In the genomic region with DNA sequence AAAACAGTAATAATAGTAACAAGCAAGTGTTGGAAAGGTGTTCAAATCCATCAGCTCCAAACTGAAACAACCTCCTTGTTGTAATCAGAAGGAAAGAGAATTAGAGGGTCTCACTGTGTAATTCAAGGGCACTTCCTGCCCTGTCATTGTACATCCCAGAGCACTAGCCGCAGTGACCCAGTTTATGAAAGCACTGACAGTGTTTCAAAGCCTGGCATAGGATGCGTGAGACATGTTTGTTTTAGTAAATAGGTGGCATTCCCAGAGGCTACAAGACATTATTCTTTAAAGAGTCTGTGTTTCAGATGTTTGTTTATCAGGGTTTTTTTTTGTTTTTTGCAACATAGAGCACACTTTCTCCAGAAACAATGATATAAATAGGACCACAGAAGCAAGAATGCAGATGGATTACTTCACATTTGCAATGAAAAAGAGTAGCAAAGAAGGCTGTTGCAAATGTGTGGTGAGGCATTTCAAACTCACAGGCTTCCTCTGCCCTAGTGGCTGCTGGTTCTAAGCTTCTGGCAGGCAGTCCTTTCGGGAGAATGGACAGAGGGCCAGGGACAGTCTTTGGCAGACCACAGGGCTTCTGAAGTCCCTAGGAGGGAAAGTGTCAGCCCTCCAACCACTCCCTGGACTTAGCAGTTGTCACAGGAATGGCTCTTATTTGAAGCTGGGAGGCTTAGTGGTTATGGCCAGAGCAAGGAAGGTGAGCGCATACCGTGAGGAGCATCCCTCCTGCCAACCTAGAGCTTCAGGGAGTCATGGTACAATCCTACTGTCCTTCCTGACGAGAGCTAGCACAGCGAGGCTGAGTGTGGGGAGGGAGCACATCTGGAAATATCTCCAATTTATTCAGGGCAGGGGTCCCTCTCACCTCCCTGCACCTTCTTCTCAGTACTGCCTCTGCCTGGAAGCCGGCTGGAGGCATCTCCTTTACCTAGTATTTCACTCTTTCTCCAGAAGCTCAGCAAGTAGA, we compare ENCODE assay signal across 9 cellular contexts. TPM values are rescaled to one million over a fixed set of nuclear protein-coding genes. Genes with fewer than 3 reads are reported as not detected.
DNase-seq lines count a peak whose midpoint lies in the region; ATAC-seq, FAIRE-seq and TF ChIP-seq lines count a peak whose summit lies in the region.
"Had no signal": no experiment of that assay in that cellular context is flagged by ENCODE, and none has a peak within 500 bp of the region (broad histone marks: within the 10 kb centered on the region; RNA-seq: fewer than 3 reads in every experiment).

No MANE protein-coding gene starts in this region.

- TF ChIP-seq CTCF in WTC11 (IDR thresholded peaks at IDR 0.05) (no peak), natural killer cell (IDR thresholded peaks at IDR 0.05) (no peak)

- H3K36me3 Mint-ChIP-seq in WTC11: no peaks in the 10 kb centered on the region
- H3K36me3 Mint-ChIP-seq in natural killer cell: no peaks in the 10 kb centered on the region

- intact Hi-C loops in natural killer cell (cut with micrococcal nuclease): no loop called here

- H3K4me3 Mint-ChIP-seq in WTC11 (no peak overlapping the region), natural killer cell (peak overlapping the region; percentile 79)

- H3K36me3 ChIP-seq in H7 (replicated peaks; ENCODE audit: control insufficient read depth, insufficient read depth, low read length): no peaks in the 10 kb centered on the region

- H3K4me3 ChIP-seq in H7 (ENCODE audit: insufficient read depth, low read depth, low read length): no peak overlapping the region

- H3K9me3 Mint-ChIP-seq in WTC11 (peaks cover 8% of the 10 kb centered on the region), natural killer cell (no peaks in the 10 kb centered on the region)

- H3K27me3 Mint-ChIP-seq in WTC11 (ENCODE audit: low read depth) (no peaks in the 10 kb centered on the region), natural killer cell (ENCODE audit: low read depth in 2 of 2) (peaks cover 3 to 6% of the 10 kb centered on the region in 2 donors)
- H3K27me3 Mint-ChIP-seq: memory B cell had no signal

- ATAC-seq in WTC11: peak; percentile 73
- ATAC-seq in natural killer cell: peak; percentile 15 to 45 (median 32)
- no peak for ATAC-seq in HG02970 (IDR thresholded peaks at IDR 0.05; ENCODE audit: low FRiP score, unreplicated experiment)
- no peak for ATAC-seq in HG03108 (IDR thresholded peaks at IDR 0.05; ENCODE audit: unreplicated experiment)
- ATAC-seq in HG03025 (IDR thresholded peaks at IDR 0.05; ENCODE audit: low FRiP score, unreplicated experiment): no peak

- TF ChIP-seq POLR2A in GM12891 (IDR thresholded peaks at IDR 0.05; ENCODE audit: low read depth, low read length): no peak

- FAIRE-seq in GM12891 (lab: Jason Lieb, UNC): peak; percentile 28

- CTCF ChIA-PET in WTC11 (lab: Charles Lee): interaction anchor here (0.7 to 1.1 kb wide), 2 partner anchors 12 to 44 kb away, joined by 3 read pairs; no protein-coding TSS in a partner anchor

- no peaks in the 10 kb centered on the region for H3K27me3 ChIP-seq in H7 (ENCODE audit: control insufficient read depth, insufficient read depth, low read length)

- DNase-seq in GM12891 (ENCODE audit: insufficient read length, low spot score) (no peak), H7 (peak; percentile 16), WTC11 (ENCODE audit: low spot score) (no peak), natural killer cell (no peak), DMS 273 (lab: John Stamatoyannopoulos, UW; ENCODE audit: unreplicated experiment) (no peak)

- no peak overlapping the region for H3K27ac Mint-ChIP-seq in WTC11
- peak overlapping the region; percentile 60 to 77 for H3K27ac Mint-ChIP-seq in natural killer cell
- H3K27ac Mint-ChIP-seq: memory B cell had no signal

- POLR2A ChIA-PET in WTC11 (lab: Charles Lee): interaction anchor here (0.7 kb wide), 1 partner anchor 88 kb away, joined by 4 read pairs; a partner anchor contains a TSS

- H3K4me1 Mint-ChIP-seq in WTC11 (peaks cover 19% of the 10 kb centered on the region), natural killer cell (peaks cover 17 to 18% of the 10 kb centered on the region in 2 donors)

TF ChIP-seq in GM12891, 5 proteins besides CTCF, POLR2A, EP300 and RAD21:
- TF ChIP-seq TAF1 (IDR thresholded peaks at IDR 0.05; ENCODE audit: low read depth, low read length) (no peak), SPI1 (IDR thresholded peaks at IDR 0.05; ENCODE audit: low read depth, low read length) (no peak), PAX5 (IDR thresholded peaks at IDR 0.05; ENCODE audit: insufficient read depth, low read length, severe bottlenecking) (no peak), POLR2AphosphoS5 (IDR thresholded peaks at IDR 0.05; ENCODE audit: low read depth, low read length) (no peak), POU2F2 (IDR thresholded peaks at IDR 0.05; ENCODE audit: low read depth, low read length) (no peak)

TF ChIP-seq in WTC11, 78 proteins besides CTCF, POLR2A, EP300 and RAD21 (continues in another document):
- TF ChIP-seq ZNF232 (CRISPR knock-in tag; IDR thresholded peaks at IDR 0.05) (no peak), IRF2 (CRISPR knock-in tag; IDR thresholded peaks at IDR 0.05; ENCODE audit: borderline replicate concordance, low read depth) (no peak), ZNF121 (CRISPR knock-in tag; IDR thresholded peaks at IDR 0.05) (no peak), TCF7 (CRISPR knock-in tag; IDR thresholded peaks at IDR 0.05; ENCODE audit: low read depth) (no peak), CREM (CRISPR knock-in tag; IDR thresholded peaks at IDR 0.05) (no peak), ZNF138 (CRISPR knock-in tag; conservative IDR thresholded peaks at IDR 0.05) (no peak), MXD4 (CRISPR knock-in tag; IDR thresholded peaks at IDR 0.05; ENCODE audit: borderline replicate concordance) (no peak), ZNF416 (CRISPR knock-in tag; IDR thresholded peaks at IDR 0.05) (no peak), MYBL2 (CRISPR knock-in tag; IDR thresholded peaks at IDR 0.05) (no peak), ZNF263 (CRISPR knock-in tag; IDR thresholded peaks at IDR 0.05; ENCODE audit: low read depth) (no peak), SMAD3 (CRISPR knock-in tag; IDR thresholded peaks at IDR 0.05; ENCODE audit: borderline replicate concordance) (no peak)
- TF ChIP-seq, protein P1, sequence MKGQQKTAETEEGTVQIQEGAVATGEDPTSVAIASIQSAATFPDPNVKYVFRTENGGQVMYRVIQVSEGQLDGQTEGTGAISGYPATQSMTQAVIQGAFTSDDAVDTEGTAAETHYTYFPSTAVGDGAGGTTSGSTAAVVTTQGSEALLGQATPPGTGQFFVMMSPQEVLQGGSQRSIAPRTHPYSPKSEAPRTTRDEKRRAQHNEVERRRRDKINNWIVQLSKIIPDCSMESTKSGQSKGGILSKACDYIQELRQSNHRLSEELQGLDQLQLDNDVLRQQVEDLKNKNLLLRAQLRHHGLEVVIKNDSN (CRISPR knock-in tag; IDR thresholded peaks at IDR 0.05): no peak
- TF ChIP-seq, protein P2, sequence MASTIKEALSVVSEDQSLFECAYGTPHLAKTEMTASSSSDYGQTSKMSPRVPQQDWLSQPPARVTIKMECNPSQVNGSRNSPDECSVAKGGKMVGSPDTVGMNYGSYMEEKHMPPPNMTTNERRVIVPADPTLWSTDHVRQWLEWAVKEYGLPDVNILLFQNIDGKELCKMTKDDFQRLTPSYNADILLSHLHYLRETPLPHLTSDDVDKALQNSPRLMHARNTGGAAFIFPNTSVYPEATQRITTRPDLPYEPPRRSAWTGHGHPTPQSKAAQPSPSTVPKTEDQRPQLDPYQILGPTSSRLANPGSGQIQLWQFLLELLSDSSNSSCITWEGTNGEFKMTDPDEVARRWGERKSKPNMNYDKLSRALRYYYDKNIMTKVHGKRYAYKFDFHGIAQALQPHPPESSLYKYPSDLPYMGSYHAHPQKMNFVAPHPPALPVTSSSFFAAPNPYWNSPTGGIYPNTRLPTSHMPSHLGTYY (CRISPR knock-in tag; IDR thresholded peaks at IDR 0.05): no peak
- TF ChIP-seq, protein P3, sequence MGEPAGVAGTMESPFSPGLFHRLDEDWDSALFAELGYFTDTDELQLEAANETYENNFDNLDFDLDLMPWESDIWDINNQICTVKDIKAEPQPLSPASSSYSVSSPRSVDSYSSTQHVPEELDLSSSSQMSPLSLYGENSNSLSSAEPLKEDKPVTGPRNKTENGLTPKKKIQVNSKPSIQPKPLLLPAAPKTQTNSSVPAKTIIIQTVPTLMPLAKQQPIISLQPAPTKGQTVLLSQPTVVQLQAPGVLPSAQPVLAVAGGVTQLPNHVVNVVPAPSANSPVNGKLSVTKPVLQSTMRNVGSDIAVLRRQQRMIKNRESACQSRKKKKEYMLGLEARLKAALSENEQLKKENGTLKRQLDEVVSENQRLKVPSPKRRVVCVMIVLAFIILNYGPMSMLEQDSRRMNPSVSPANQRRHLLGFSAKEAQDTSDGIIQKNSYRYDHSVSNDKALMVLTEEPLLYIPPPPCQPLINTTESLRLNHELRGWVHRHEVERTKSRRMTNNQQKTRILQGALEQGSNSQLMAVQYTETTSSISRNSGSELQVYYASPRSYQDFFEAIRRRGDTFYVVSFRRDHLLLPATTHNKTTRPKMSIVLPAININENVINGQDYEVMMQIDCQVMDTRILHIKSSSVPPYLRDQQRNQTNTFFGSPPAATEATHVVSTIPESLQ (CRISPR knock-in tag; IDR thresholded peaks at IDR 0.05): no peak
- TF ChIP-seq, protein P4, sequence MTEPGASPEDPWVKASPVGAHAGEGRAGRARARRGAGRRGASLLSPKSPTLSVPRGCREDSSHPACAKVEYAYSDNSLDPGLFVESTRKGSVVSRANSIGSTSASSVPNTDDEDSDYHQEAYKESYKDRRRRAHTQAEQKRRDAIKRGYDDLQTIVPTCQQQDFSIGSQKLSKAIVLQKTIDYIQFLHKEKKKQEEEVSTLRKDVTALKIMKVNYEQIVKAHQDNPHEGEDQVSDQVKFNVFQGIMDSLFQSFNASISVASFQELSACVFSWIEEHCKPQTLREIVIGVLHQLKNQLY (CRISPR knock-in tag; IDR thresholded peaks at IDR 0.05): no peak
- TF ChIP-seq, protein P5, sequence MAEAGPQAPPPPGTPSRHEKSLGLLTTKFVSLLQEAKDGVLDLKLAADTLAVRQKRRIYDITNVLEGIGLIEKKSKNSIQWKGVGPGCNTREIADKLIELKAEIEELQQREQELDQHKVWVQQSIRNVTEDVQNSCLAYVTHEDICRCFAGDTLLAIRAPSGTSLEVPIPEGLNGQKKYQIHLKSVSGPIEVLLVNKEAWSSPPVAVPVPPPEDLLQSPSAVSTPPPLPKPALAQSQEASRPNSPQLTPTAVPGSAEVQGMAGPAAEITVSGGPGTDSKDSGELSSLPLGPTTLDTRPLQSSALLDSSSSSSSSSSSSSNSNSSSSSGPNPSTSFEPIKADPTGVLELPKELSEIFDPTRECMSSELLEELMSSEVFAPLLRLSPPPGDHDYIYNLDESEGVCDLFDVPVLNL (CRISPR knock-in tag; IDR thresholded peaks at IDR 0.05; ENCODE audit: borderline replicate concordance, low read depth): no peak

RNA-seq across cellular contexts. Expression of a gene that starts 31.4 kb away (rescaled TPM):
- polyA plus RNA-seq in GM12891 (2012; ENCODE audit: low read depth, missing spikeins): 23.8 TPM
- 13.3 and 13.4 TPM in 2 replicates for total RNA-seq in H7 (2014; rRNA removed; shearing (Covaris generic))
- 5.0 to 5.6 TPM (median 5.1 TPM) in 3 replicates for total RNA-seq in WTC11 (2021)
- 100 to 1,000 TPM; 129 to 249 (median 147) TPM for total RNA-seq in natural killer cell

Comparison
In these comparisons a context has a peak if more than half of its experiments do, and no peak if none do; other contexts are left out.
1. ATAC-seq: peak in WTC11 (single experiment) and natural killer cell (3 of 3); none in HG02970 (single experiment), HG03108 (single experiment) and HG03025 (single experiment).